Comparison of ENCODE assay signal across 16 cellular contexts in genomic region chr9:138065287-138065686, GRCh38.
"Had no signal": no experiment of that assay in that cellular context is flagged by ENCODE, and none has a peak within 500 bp of the region (broad histone marks: within the 10 kb centered on the region; RNA-seq: fewer than 3 reads in every experiment).

No MANE protein-coding gene starts in this region.

- H3K4me3 ChIP-seq: hepatocyte, lung, thyroid gland, uterus had no signal

- H3K4me1 Mint-ChIP-seq: naive thymus-derived CD4-positive, alpha-beta T cell had no signal

- H3K27me3 ChIP-seq: foreskin keratinocyte, hepatocyte, thyroid gland, uterus had no signal

- H3K27ac Mint-ChIP-seq: dendritic cell treated with granulocyte-macrophage colony-stimulating factor and Interleukin-4, amounts not matched to agents 40 ng/mL and 50 ng/mL, for 4 days; nephron progenitor cell; type B pancreatic cell had no signal

- H3K9me3 Mint-ChIP-seq: dendritic cell treated with granulocyte-macrophage colony-stimulating factor and Interleukin-4, amounts not matched to agents 40 ng/mL and 50 ng/mL, for 4 days; nephron progenitor cell; type B pancreatic cell had no signal

- H3K4me1 ChIP-seq: foreskin keratinocyte, thyroid gland, uterus had no signal

- H3K36me3 ChIP-seq: neutrophil, thyroid gland, uterus had no signal

- H3K27ac ChIP-seq: foreskin keratinocyte, hepatocyte, neutrophil, thyroid gland, uterus had no signal

- DNase-seq: erythroblast; left ventricle myocardium superior; nephron progenitor cell; small intestine; stimulated activated CD4-positive, alpha-beta T cell treated with anti-CD3 and anti-CD28 coated beads, Interleukin-2, amount 100 ng/mL, for 48 hours; stimulated activated naive CD4-positive, alpha-beta T cell treated with Interleukin-2 at 50 U/mL for 16 hours; thyroid gland; uterus had no signal

- H3K4me3 Mint-ChIP-seq: dendritic cell treated with granulocyte-macrophage colony-stimulating factor and Interleukin-4, amounts not matched to agents 40 ng/mL and 50 ng/mL, for 4 days; naive thymus-derived CD4-positive, alpha-beta T cell; nephron progenitor cell; type B pancreatic cell had no signal

- H3K36me3 Mint-ChIP-seq: naive thymus-derived CD4-positive, alpha-beta T cell; type B pancreatic cell had no signal

- H3K9me3 ChIP-seq: neutrophil, thyroid gland, uterus had no signal

- ATAC-seq: foreskin keratinocyte; left colon; left ventricle myocardium superior; naive thymus-derived CD4-positive, alpha-beta T cell had no signal
